Comparison of ENCODE assay signal across 29 cellular contexts in the genomic region with DNA sequence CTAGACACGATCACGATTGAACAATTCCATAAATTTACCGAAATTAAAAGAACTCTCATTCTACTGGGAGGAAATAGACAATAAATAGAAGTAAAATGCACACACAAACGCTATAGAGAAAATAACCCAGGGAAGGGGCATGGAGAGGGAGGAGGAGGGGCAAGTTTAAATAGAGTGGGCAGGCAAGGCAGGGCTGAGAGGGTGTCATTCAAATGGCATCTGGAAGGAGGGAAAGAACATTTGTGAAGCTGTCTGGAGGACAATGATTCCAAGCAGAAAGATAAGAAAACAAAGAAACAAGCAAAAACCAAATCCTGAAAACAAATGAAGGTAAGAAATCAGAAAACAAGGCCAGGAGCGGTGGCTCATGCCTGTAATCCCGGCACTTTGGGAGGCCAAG.
"Had no signal": no experiment of that assay in that cellular context is flagged by ENCODE, and none has a peak within 500 bp of the region (broad histone marks: within the 10 kb centered on the region; RNA-seq: fewer than 3 reads in every experiment).

No MANE protein-coding gene starts in this region.

- ATAC-seq: heart right ventricle; mucosa of descending colon; naive thymus-derived CD4-positive, alpha-beta T cell; pancreas; right cardiac atrium; sciatic nerve; stimulated activated naive B cell treated with anti-CD40 and anti-IgM and Interleukin-4, amounts not matched to agents 10 μg/mL and 1 μg/mL and 100 μg/mL, for 72 hours; stimulated activated naive CD8-positive, alpha-beta T cell treated with anti-CD3 and anti-CD28 coated beads, Interleukin-15, Interleukin-2, amounts not matched to agents 100 U/mL and 50 U/mL, for 24 hours had no signal

- H3K27ac Mint-ChIP-seq: nephron; stimulated activated naive B cell treated with anti-CD40 and anti-IgM and Interleukin-4, amounts not matched to agents 10 μg/mL and 1 μg/mL and 100 μg/mL, for 72 hours; type B pancreatic cell had no signal

- H3K4me3 Mint-ChIP-seq: immature natural killer cell; naive thymus-derived CD4-positive, alpha-beta T cell; nephron; stimulated activated naive B cell treated with anti-CD40 and anti-IgM and Interleukin-4, amounts not matched to agents 10 μg/mL and 1 μg/mL and 100 μg/mL, for 72 hours; type B pancreatic cell had no signal

- DNase-seq: heart right ventricle; immature natural killer cell; kidney; left colon; left ventricle myocardium inferior; midbrain; mucosa of descending colon; naive thymus-derived CD4-positive, alpha-beta T cell; pancreas; posterior cingulate gyrus; retina; right cardiac atrium; stimulated activated CD4-positive, alpha-beta T cell treated with anti-CD3 and anti-CD28 coated beads, Interleukin-12 subunit alpha, Interleukin-12 subunit beta, amount 100 ng/mL, for 4 hours; stimulated activated CD4-positive, alpha-beta T cell treated with anti-CD3 and anti-CD28 coated beads, Interleukin-15, amount 100 ng/mL, for 24 hours; stimulated activated CD4-positive, alpha-beta T cell treated with anti-CD3 and anti-CD28 coated beads, Interleukin-2, amount 100 ng/mL, for 24 hours; stimulated activated CD4-positive, alpha-beta T cell treated with anti-CD3 and anti-CD28 coated beads, Interleukin-4, amount 100 ng/mL, for 1 hour; stimulated activated naive B cell treated with anti-CD40 and anti-IgM and Interleukin-4, amounts not matched to agents 10 μg/mL and 1 μg/mL and 100 μg/mL, for 72 hours; stimulated activated naive CD8-positive, alpha-beta T cell treated with anti-CD3 and anti-CD28 coated beads, Interleukin-15, Interleukin-2, amounts not matched to agents 100 U/mL and 50 U/mL, for 24 hours; substantia nigra; uterus had no signal

- H3K4me3 ChIP-seq: heart right ventricle, hepatocyte, left ventricle myocardium inferior, lung, mucosa of descending colon, pancreas, prostate gland, skin epidermis, tibial nerve, uterus had no signal

- H3K4me1 Mint-ChIP-seq: nephron; stimulated activated naive B cell treated with anti-CD40 and anti-IgM and Interleukin-4, amounts not matched to agents 10 μg/mL and 1 μg/mL and 100 μg/mL, for 72 hours had no signal

- H3K27me3 ChIP-seq: hepatocyte, pancreas, tibial nerve, uterus had no signal

- H3K4me1 ChIP-seq: heart right ventricle, left ventricle myocardium inferior, pancreas, prostate gland, tibial nerve, uterus had no signal

- FAIRE-seq: islet of Langerhans, kidney, pancreas had no signal

- H3K4me2 ChIP-seq: hepatocyte had no signal

- H3K27ac ChIP-seq: heart right ventricle, hepatocyte, left ventricle myocardium inferior, pancreas, prostate gland, skin epidermis, tibial nerve, uterus had no signal

- H3K36me3 Mint-ChIP-seq: immature natural killer cell; naive thymus-derived CD4-positive, alpha-beta T cell; stimulated activated naive B cell treated with anti-CD40 and anti-IgM and Interleukin-4, amounts not matched to agents 10 μg/mL and 1 μg/mL and 100 μg/mL, for 72 hours; type B pancreatic cell had no signal

- H3K36me3 ChIP-seq: heart right ventricle, left ventricle myocardium inferior, pancreas, prostate gland, tibial nerve, uterus had no signal

- H2AFZ ChIP-seq: hepatocyte had no signal

- H3K9me3 ChIP-seq: heart right ventricle, left ventricle myocardium inferior, mucosa of descending colon, pancreas, prostate gland, tibial nerve, uterus had no signal

- H3K9me3 Mint-ChIP-seq: immature natural killer cell; naive thymus-derived CD4-positive, alpha-beta T cell; nephron; stimulated activated naive B cell treated with anti-CD40 and anti-IgM and Interleukin-4, amounts not matched to agents 10 μg/mL and 1 μg/mL and 100 μg/mL, for 72 hours; type B pancreatic cell had no signal

- H3K79me2 ChIP-seq: hepatocyte had no signal
